Comparison of ENCODE assay signal across 22 cellular contexts in the genomic region with DNA sequence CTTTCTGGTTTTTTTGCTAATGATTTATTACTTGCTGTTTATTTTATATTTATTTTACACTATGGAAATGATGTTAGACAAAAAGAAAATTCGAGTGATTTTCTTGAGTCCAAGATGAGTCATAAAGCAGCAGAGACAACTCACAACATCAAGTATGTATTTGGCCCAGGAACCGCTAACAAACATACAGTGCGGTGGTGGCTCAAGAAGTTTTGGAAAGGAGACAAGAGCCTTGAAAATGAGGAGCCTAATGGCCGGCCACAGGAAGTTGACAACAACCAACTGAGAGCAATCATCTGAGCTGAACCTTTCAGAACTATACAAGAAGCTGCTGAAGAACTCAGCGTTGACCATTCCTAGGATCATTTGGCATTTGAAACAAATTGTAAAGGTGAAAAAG.
"Had no signal": no experiment of that assay in that cellular context is flagged by ENCODE, and none has a peak within 500 bp of the region (broad histone marks: within the 10 kb centered on the region; RNA-seq: fewer than 3 reads in every experiment).

No MANE protein-coding gene starts in this region.

- DNase-seq: activated CD4-positive, alpha-beta T cell treated with anti-CD3 and anti-CD28 coated beads for 36 hours; activated CD8-positive, alpha-beta memory T cell treated with anti-CD3 and anti-CD28 coated beads, Interleukin-2, amount 50 U/mL, for 4 hours; activated CD8-positive, alpha-beta T cell treated with anti-CD3 and anti-CD28 coated beads for 36 hours; activated effector memory CD4-positive, alpha-beta T cell treated with Interleukin-2 at 50 U/mL for 16 hours; activated naive CD4-positive, alpha-beta T cell; aorta; body of pancreas; cortex of kidney; NCI-H1092; NCI-H1417; NCI-H1930; NCI-H2171; NCI-H2227 treated with DMSO at 0.1 percent for 48 hours; NCI-H446 treated with DMSO at 0.1 percent for 48 hours; NCI-H524 treated with DMSO at 0.1 percent for 48 hours; NCI-H774; OCI-M1; Right ventricle myocardium superior; SJCRH30; SK-N-SH; T-helper 1 cell; WERI-Rb-1 had no signal
